ENCODE assay signal across 1 cellular context in the genomic region with DNA sequence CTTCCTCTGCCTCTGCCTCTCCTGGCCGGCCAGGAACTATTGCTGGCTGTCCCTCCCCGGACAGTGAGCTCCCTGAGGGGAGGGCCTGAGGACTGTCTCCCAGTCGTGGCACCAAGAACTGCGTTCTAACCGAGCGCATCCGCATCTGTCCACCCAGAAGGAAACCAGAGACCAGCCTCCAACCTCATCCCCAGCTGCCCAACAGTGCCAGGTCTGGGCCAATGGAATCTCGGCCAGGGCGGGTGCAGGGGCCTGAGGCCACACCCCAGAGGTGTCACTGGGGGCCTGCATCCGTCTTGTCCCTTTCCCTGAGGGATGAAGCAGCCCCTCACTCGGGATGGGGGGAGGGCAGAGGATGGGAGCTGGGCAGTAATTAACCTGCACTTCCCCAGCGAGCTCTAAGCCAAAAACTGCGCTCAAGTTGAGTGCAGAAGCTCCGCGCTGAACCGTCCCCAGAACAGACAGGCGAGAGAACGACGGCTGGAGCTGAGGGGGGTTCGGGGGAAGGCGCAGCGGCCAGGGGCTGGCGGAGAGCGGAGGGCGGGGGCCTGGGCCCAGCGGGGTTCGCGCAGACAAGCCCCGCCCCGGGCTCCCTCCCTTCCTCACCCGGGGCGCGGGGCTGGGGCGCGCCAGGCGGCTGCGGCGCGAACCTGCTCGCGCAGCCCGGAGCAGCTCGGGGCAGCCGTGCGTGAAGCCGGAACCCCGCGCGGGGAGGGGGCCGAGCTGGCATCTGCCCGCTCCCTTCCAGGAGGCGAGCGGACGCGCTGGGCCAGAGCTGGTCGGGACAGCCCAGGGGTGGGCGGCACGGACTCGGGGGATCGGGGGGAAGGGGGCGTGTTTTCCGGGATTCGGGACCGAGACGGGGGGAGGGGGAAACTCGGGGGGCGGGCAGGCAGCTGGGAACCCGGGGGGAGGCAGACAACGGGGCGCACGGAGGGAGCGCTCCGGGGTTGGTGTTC.
TF ChIP-seq lines count a peak whose summit lies in the region.

No MANE protein-coding gene starts in this region.

TF ChIP-seq in IMR-90, 13 proteins besides CTCF, POLR2A, EP300 and RAD21 (continued from another document):
- TF ChIP-seq, protein P1, sequence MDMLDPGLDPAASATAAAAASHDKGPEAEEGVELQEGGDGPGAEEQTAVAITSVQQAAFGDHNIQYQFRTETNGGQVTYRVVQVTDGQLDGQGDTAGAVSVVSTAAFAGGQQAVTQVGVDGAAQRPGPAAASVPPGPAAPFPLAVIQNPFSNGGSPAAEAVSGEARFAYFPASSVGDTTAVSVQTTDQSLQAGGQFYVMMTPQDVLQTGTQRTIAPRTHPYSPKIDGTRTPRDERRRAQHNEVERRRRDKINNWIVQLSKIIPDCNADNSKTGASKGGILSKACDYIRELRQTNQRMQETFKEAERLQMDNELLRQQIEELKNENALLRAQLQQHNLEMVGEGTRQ (IDR thresholded peaks at IDR 0.05; ENCODE audit: low read depth, low read length), result no peak
- peak; percentile 63; the same call in 1 of the 2 replicates for TF ChIP-seq MAZ (IDR thresholded peaks at IDR 0.05; ENCODE audit: borderline replicate concordance, low read depth, low read length)
- peak; percentile 18; the same call in 1 of the 2 replicates for TF ChIP-seq MXI1 (IDR thresholded peaks at IDR 0.05; ENCODE audit: borderline replicate concordance, low read depth, low read length)
- TF ChIP-seq SMC3 (IDR thresholded peaks at IDR 0.05; ENCODE audit: low read depth, low read length), result no peak
- TF ChIP-seq MAFK (IDR thresholded peaks at IDR 0.05; ENCODE audit: low read depth, low read length), result no peak
- TF ChIP-seq CHD1 (IDR thresholded peaks at IDR 0.05; ENCODE audit: low read depth, low read length), result no peak
- no peak for TF ChIP-seq FOS (IDR thresholded peaks at IDR 0.05; ENCODE audit: low read depth, low read length)
